In genomic region chr17:7582401-7583252, GRCh38 we compare ENCODE assay signal across 8 cellular contexts. TPM values are rescaled to one million over a fixed set of nuclear protein-coding genes. Genes with fewer than 3 reads are reported as not detected.
DNase-seq lines count a peak whose midpoint lies in the region; ATAC-seq, FAIRE-seq and TF ChIP-seq lines count a peak whose summit lies in the region.

No MANE protein-coding gene starts in this region.

- H3K18ac ChIP-seq in mesenchymal stem cell (ENCODE audit: low read depth in 1 of 2, low read length in 2 of 2), result peak overlapping the region; percentile 74 to 97

- peak overlapping the region; percentile 54 for H3K4me3 Mint-ChIP-seq in activated naive CD4-positive, alpha-beta T cell treated with anti-CD3 and anti-CD28 coated beads, Interleukin-2, amount 50 U/mL, for 24 hours

- no peaks in the 10 kb centered on the region for H3K27me3 ChIP-seq in K562 (ENCODE audit: control insufficient read depth in 2 of 2, insufficient read depth in 2 of 2, low read length in 2 of 2)
- no peaks in the 10 kb centered on the region for H3K27me3 ChIP-seq in mesenchymal stem cell (ENCODE audit: control insufficient read depth in 1 of 2, insufficient read depth in 1 of 2, low read length in 2 of 2)

- H3K9me3 Mint-ChIP-seq in activated naive CD4-positive, alpha-beta T cell treated with anti-CD3 and anti-CD28 coated beads, Interleukin-2, amount 50 U/mL, for 24 hours, result no peaks in the 10 kb centered on the region

- H4K91ac ChIP-seq in mesenchymal stem cell (ENCODE audit: low read length), result peak overlapping the region; percentile 96

- H2AK5ac ChIP-seq in mesenchymal stem cell (ENCODE audit: low read length, severe bottlenecking), result peak overlapping the region; percentile 11

- no peak overlapping the region for H3K14ac ChIP-seq in mesenchymal stem cell (ENCODE audit: low read length in 2 of 2)

- no peak for TF ChIP-seq CTCF in K562 (IDR thresholded peaks at IDR 0.05 in 2 of 3, conservative IDR thresholded peaks at IDR 0.05 in 1 of 3; ENCODE audit: insufficient read depth in 2 of 3, low read depth in 1 of 3, low read length in 3 of 3)

- POLR2A ChIA-PET in K562 (lab: Yijun Ruan, JAX), result interaction anchor here (1.2 to 3.4 kb wide), 3 partner anchors 10 to 104 kb away, joined by 7 to 46 read pairs (median 35); partner anchors contain the start of genes ATP1B2, TP53 and WRAP53

- peaks cover 75% of the 10 kb centered on the region for H3K79me2 ChIP-seq in K562 (ENCODE audit: control insufficient read depth, insufficient read depth, low read length)

- ATAC-seq in K562 (no peak), GM18502 (IDR thresholded peaks at IDR 0.05; ENCODE audit: poor library complexity, unreplicated experiment) (no peak), HG03097 (IDR thresholded peaks at IDR 0.05; ENCODE audit: low FRiP score, unreplicated experiment) (no peak)

- peak overlapping the region; percentile 96 to 97 for H3K4ac ChIP-seq in mesenchymal stem cell (ENCODE audit: low read depth in 1 of 2, low read length in 2 of 2)

- no peaks in the 10 kb centered on the region for H3K9me3 ChIP-seq in K562 (replicated peaks; ENCODE audit: control insufficient read depth, insufficient read depth, low read depth, low read length)
- H3K9me3 ChIP-seq in mesenchymal stem cell (ENCODE audit: control insufficient read depth, low read length), result no peaks in the 10 kb centered on the region

- no peak for FAIRE-seq in K562 (lab: Jason Lieb, UNC)

- peaks cover 8% of the 10 kb centered on the region; the same call in 1 of the 2 replicates for H4K20me1 ChIP-seq in K562 (replicated peaks; ENCODE audit: control insufficient read depth, insufficient read depth, low read length)

- H3K4me2 ChIP-seq in K562 (ENCODE audit: insufficient read depth, low read length) (peak overlapping the region; percentile 94), mesenchymal stem cell (ENCODE audit: low read length, poor library complexity, severe bottlenecking) (peak overlapping the region; percentile 2)

- H3K4me1 ChIP-seq in K562 (replicated peaks in 1 of 2; ENCODE audit: control insufficient read depth in 2 of 2, insufficient read depth in 2 of 2, low read length in 2 of 2) (peaks cover 58 to 72% of the 10 kb centered on the region in 2 experiments), mesenchymal stem cell (ENCODE audit: control insufficient read depth, insufficient read depth, low read depth, low read length) (peaks cover 30% of the 10 kb centered on the region), urinary bladder (ENCODE audit: insufficient read depth) (no peaks in the 10 kb centered on the region)

- H3K27ac Mint-ChIP-seq in activated naive CD4-positive, alpha-beta T cell treated with anti-CD3 and anti-CD28 coated beads, Interleukin-2, amount 50 U/mL, for 24 hours, result peak overlapping the region; percentile 100

- peak overlapping the region; percentile 90 for H2BK120ac ChIP-seq in mesenchymal stem cell (ENCODE audit: low read depth, low read length)

- peak overlapping the region; percentile 99 for H3K27ac ChIP-seq in K562 (ENCODE audit: extremely low read depth, low read depth, low read length)
- no peak overlapping the region for H3K27ac ChIP-seq in mesenchymal stem cell (ENCODE audit: low read length, poor library complexity, severe bottlenecking)
- peak overlapping the region; percentile 92 for H3K27ac ChIP-seq in urinary bladder (ENCODE audit: low read depth)

- peak overlapping the region; percentile 98 for H4K8ac ChIP-seq in mesenchymal stem cell (ENCODE audit: low read length)

- H2BK12ac ChIP-seq in mesenchymal stem cell (ENCODE audit: low read length in 2 of 2), result peak overlapping the region; percentile 28 to 74

- TF ChIP-seq RAD21 in K562 (CRISPR knock-in tag; conservative IDR thresholded peaks at IDR 0.05 in 1 of 2, IDR thresholded peaks at IDR 0.05 in 1 of 2), result no peak

- peaks cover 68% of the 10 kb centered on the region for H3K4me1 Mint-ChIP-seq in activated naive CD4-positive, alpha-beta T cell treated with anti-CD3 and anti-CD28 coated beads, Interleukin-2, amount 50 U/mL, for 24 hours

- intact Hi-C loops in K562 (cut with micrococcal nuclease), result loop anchor here (5.0 kb wide), 1 partner anchor 35 kb away; no protein-coding TSS in a partner anchor

- peak overlapping the region; percentile 93 for H2BK15ac ChIP-seq in mesenchymal stem cell (ENCODE audit: low read depth, poor library complexity, severe bottlenecking)

- H2BK5ac ChIP-seq in mesenchymal stem cell (ENCODE audit: low read depth, low read length, poor library complexity, severe bottlenecking), result no peak overlapping the region

- H2AFZ ChIP-seq in K562 (ENCODE audit: low read depth, low read length), result peak overlapping the region; percentile 98
- H2AFZ ChIP-seq in mesenchymal stem cell (ENCODE audit: low read depth, low read length), result no peak overlapping the region

- TF ChIP-seq EP300 in K562 (IDR thresholded peaks at IDR 0.05; ENCODE audit: low read length), result no peak

- H3K36me3 Mint-ChIP-seq in activated naive CD4-positive, alpha-beta T cell treated with anti-CD3 and anti-CD28 coated beads, Interleukin-2, amount 50 U/mL, for 24 hours, result peaks cover 15% of the 10 kb centered on the region

- H3K79me1 ChIP-seq in mesenchymal stem cell (replicated peaks; ENCODE audit: low read length, poor library complexity, severe bottlenecking), result peaks cover 19% of the 10 kb centered on the region

- H3K23ac ChIP-seq in mesenchymal stem cell (ENCODE audit: low read length in 2 of 2), result peak overlapping the region in 1 of 2 experiments; percentile 66

- 78% methylated on average over 8 of the region's 36 CpGs for WGBS in K562 (ENCODE audit: insufficient coverage, low coverage, missing lambda C conversion rate)
- 94% methylated on average over 36 of the region's 36 CpGs for WGBS in mesenchymal stem cell
- WGBS in urinary bladder, result 85% methylated on average over 36 of the region's 36 CpGs

- CTCF ChIA-PET in K562 (lab: Yijun Ruan, JAX; ENCODE audit: low intra/inter-chr PET ratio), result no interaction called here

- H3K9me1 ChIP-seq in K562 (ENCODE audit: control insufficient read depth, insufficient read depth, low read length), result no peaks in the 10 kb centered on the region

- H3K36me3 ChIP-seq in K562 (ENCODE audit: control insufficient read depth, insufficient read depth, low read length) (peaks cover 29% of the 10 kb centered on the region), mesenchymal stem cell (ENCODE audit: control insufficient read depth in 1 of 2, insufficient read depth in 2 of 2, low read depth in 1 of 2, low read length in 2 of 2) (peaks cover 40 to 71% of the 10 kb centered on the region in 2 experiments), urinary bladder (ENCODE audit: insufficient read depth) (peaks cover 5% of the 10 kb centered on the region)

- no TSS peak for BruUV-seq in K562 (replicated peaks; lab: Mats Ljungman, UMichigan)

- peak overlapping the region; percentile 96 to 98 for H3K9ac ChIP-seq in K562 (ENCODE audit: insufficient read depth in 1 of 2, low read depth in 2 of 2, low read length in 2 of 2)
- peak overlapping the region; percentile 95 for H3K9ac ChIP-seq in mesenchymal stem cell (ENCODE audit: low read length)

- DNase-seq in activated naive CD4-positive, alpha-beta T cell treated with Interleukin-2 at 50 U/mL for 16 hours, result no peak
- DNase-seq in K562 (ENCODE audit: extremely low read depth in 1 of 4, low spot score in 3 of 4) (no peak), mesenchymal stem cell (no peak), mucosa of gallbladder (ENCODE audit: low spot score) (no peak)

- TF ChIP-seq POLR2A in K562 (conservative IDR thresholded peaks at IDR 0.05), result no peak

- H3K4me3 ChIP-seq in K562 (peak overlapping the region; percentile 47), mesenchymal stem cell (ENCODE audit: insufficient read depth in 1 of 2, low read depth in 1 of 2, low read length in 2 of 2) (peak overlapping the region; percentile 37 to 89), urinary bladder (ENCODE audit: low read depth, low read length) (peak overlapping the region; percentile 33)

- in situ Hi-C loops in K562 (cut with MboI), result no loop called here

- no peaks in the 10 kb centered on the region for H3K27me3 Mint-ChIP-seq in activated naive CD4-positive, alpha-beta T cell treated with anti-CD3 and anti-CD28 coated beads, Interleukin-2, amount 50 U/mL, for 24 hours

RNA-seq across cellular contexts. Expression of gene MPDU1, which starts 1.0 kb away (rescaled TPM):
- 63.6 and 172 TPM in 2 replicates for total RNA-seq in K562 (2011; cell fraction: chromatin; rRNA removed; ENCODE audit: low replicate concordance)
- total RNA-seq in K562 (2011; cell fraction: nucleolus; rRNA removed), result 230 and 236 TPM in 2 replicates
- total RNA-seq in K562 (2011; cell fraction: nucleoplasm; rRNA removed), result 165 and 169 TPM in 2 replicates
- total RNA-seq in K562 (2014; rRNA removed) (53.5 and 78.9 TPM in 2 replicates), K562 (2014; rRNA removed; fragmentation: Illumina TruSeq; extraction: Trizol) (68.3 and 80.2 TPM in 2 replicates), K562 (2015; rRNA removed; fragmentation: Illumina TruSeq; extraction: Trizol) (78.5 and 85.0 TPM in 2 replicates), K562 (2021) (55.5 and 63.7 TPM in 2 replicates), urinary bladder (40.2 TPM), mucosa of gallbladder (76.4 TPM)
- polyA plus RNA-seq in K562 (2011; rRNA removed) (160 and 161 TPM in 2 replicates), K562 (2014; fragmentation: Illumina TruSeq; extraction: Trizol) (172 and 179 TPM in 2 replicates), K562 (2014; fragmentation: Nextera tagmentation; extraction: Ambion mirVana) (10 to 100 TPM in 1 of 2 experiments, 1 to 10 TPM in 1; 4.9 to 21.8 TPM), K562 (2014; rRNA removed) (77.1 and 86.7 TPM in 2 replicates), urinary bladder (40.4 TPM)
- polyA plus RNA-seq in K562 (2011; cell fraction: cytosol; rRNA removed), result 292 and 301 TPM in 2 replicates
- 85.8 and 92.2 TPM in 2 replicates for polyA plus RNA-seq in K562 (2011; cell fraction: nucleus; rRNA removed)
- 66.5 and 66.7 TPM in 2 replicates for polyA plus RNA-seq in K562 (2012)
- polyA minus RNA-seq in K562 (2011; rRNA and poly(A)+ RNA removed), result 77.8 and 107 TPM in 2 replicates
- polyA minus RNA-seq in K562 (2011; cell fraction: cytosol; rRNA and poly(A)+ RNA removed), result 35.2 and 43.8 TPM in 2 replicates
- 15.8 and 18.0 TPM in 2 replicates for polyA minus RNA-seq in K562 (2011; cell fraction: nucleus; rRNA and poly(A)+ RNA removed)
- polyA plus RNA-seq in mesenchymal stem cell (2013, experiment 1 of 2), result 81.6 TPM
- 78.5 TPM for polyA plus RNA-seq in mesenchymal stem cell (2013, experiment 2 of 2)

RNA-seq across cellular contexts. Expression of gene CD68, which starts 3.2 kb away (rescaled TPM):
- 7.2 and 16.8 TPM in 2 replicates for total RNA-seq in K562 (2011; cell fraction: chromatin; rRNA removed; ENCODE audit: low replicate concordance)
- 20.0 and 21.3 TPM in 2 replicates for total RNA-seq in K562 (2011; cell fraction: nucleolus; rRNA removed)
- total RNA-seq in K562 (2011; cell fraction: nucleoplasm; rRNA removed), result 33.4 and 34.7 TPM in 2 replicates
- total RNA-seq in K562 (2014; rRNA removed) (34.6 and 37.2 TPM in 2 replicates), K562 (2014; rRNA removed; fragmentation: Illumina TruSeq; extraction: Trizol) (22.9 and 28.2 TPM in 2 replicates), K562 (2015; rRNA removed; fragmentation: Illumina TruSeq; extraction: Trizol) (46.4 and 50.9 TPM in 2 replicates), K562 (2021) (30.1 and 34.8 TPM in 2 replicates), urinary bladder (9.1 TPM), mucosa of gallbladder (75.3 TPM)
- polyA plus RNA-seq in K562 (2011; rRNA removed) (31.3 and 65.1 TPM in 2 replicates), K562 (2014; fragmentation: Illumina TruSeq; extraction: Trizol) (77.2 and 89.8 TPM in 2 replicates), K562 (2014; fragmentation: Nextera tagmentation; extraction: Ambion mirVana) (10 to 100 TPM; 37.7 to 85.3 TPM), K562 (2014; rRNA removed) (33.3 and 38.8 TPM in 2 replicates), urinary bladder (73.7 TPM)
- polyA plus RNA-seq in K562 (2011; cell fraction: cytosol; rRNA removed), result 76.2 and 89.9 TPM in 2 replicates
- 4.1 and 4.4 TPM in 2 replicates for polyA plus RNA-seq in K562 (2011; cell fraction: nucleus; rRNA removed)
- polyA plus RNA-seq in K562 (2012), result 44.4 and 74.1 TPM in 2 replicates
- 23.1 and 25.5 TPM in 2 replicates for polyA minus RNA-seq in K562 (2011; rRNA and poly(A)+ RNA removed)
- 16.3 and 19.7 TPM in 2 replicates for polyA minus RNA-seq in K562 (2011; cell fraction: cytosol; rRNA and poly(A)+ RNA removed)
- polyA minus RNA-seq in K562 (2011; cell fraction: nucleus; rRNA and poly(A)+ RNA removed), result 1.3 and 2.2 TPM in 2 replicates
- polyA plus RNA-seq in mesenchymal stem cell (2013, experiment 1 of 2), result 30.9 TPM
- 30.8 TPM for polyA plus RNA-seq in mesenchymal stem cell (2013, experiment 2 of 2)

RNA-seq across cellular contexts. Expression of gene SOX15, which starts 7.3 kb away (rescaled TPM):
- total RNA-seq in K562 (2011; cell fraction: chromatin; rRNA removed; ENCODE audit: low replicate concordance), result 1.1 and 1.3 TPM in 2 replicates
- total RNA-seq in K562 (2011; cell fraction: nucleolus; rRNA removed), result 1.2 TPM in 2 replicates
- 0.37 and 1.1 TPM in 2 replicates for total RNA-seq in K562 (2011; cell fraction: nucleoplasm; rRNA removed)
- 0.23 and 0.24 TPM in 2 replicates for total RNA-seq in K562 (2014; rRNA removed)
- total RNA-seq in K562 (2014; rRNA removed; fragmentation: Illumina TruSeq; extraction: Trizol), result not detected in 2 replicates
- not detected in 2 replicates for total RNA-seq in K562 (2015; rRNA removed; fragmentation: Illumina TruSeq; extraction: Trizol)
- total RNA-seq in K562 (2021), result 0.16 TPM in 1 of 2 replicates, not detected in the other
- polyA plus RNA-seq in K562 (2011; rRNA removed), result 0.16 TPM in 1 of 2 replicates, not detected in the other
- 0.09 and 0.19 TPM in 2 replicates for polyA plus RNA-seq in K562 (2011; cell fraction: cytosol; rRNA removed)
- 0.76 and 1.2 TPM in 2 replicates for polyA plus RNA-seq in K562 (2011; cell fraction: nucleus; rRNA removed)
- polyA plus RNA-seq in K562 (2012), result 1.1 and 1.9 TPM in 2 replicates
- not detected in 2 replicates for polyA plus RNA-seq in K562 (2014; fragmentation: Illumina TruSeq; extraction: Trizol)
- under 1 TPM in 1 of 2 experiments, not detected in 1; 0.07 TPM for polyA plus RNA-seq in K562 (2014; fragmentation: Nextera tagmentation; extraction: Ambion mirVana)
- 0.33 TPM in 1 of 2 replicates, not detected in the other for polyA plus RNA-seq in K562 (2014; rRNA removed)
- polyA minus RNA-seq in K562 (2011; rRNA and poly(A)+ RNA removed), result not detected in 2 replicates
- not detected in 2 replicates for polyA minus RNA-seq in K562 (2011; cell fraction: cytosol; rRNA and poly(A)+ RNA removed)
- polyA minus RNA-seq in K562 (2011; cell fraction: nucleus; rRNA and poly(A)+ RNA removed), result 0.40 and 0.44 TPM in 2 replicates
- 0.98 TPM for polyA plus RNA-seq in mesenchymal stem cell (2013, experiment 1 of 2)
- polyA plus RNA-seq in mesenchymal stem cell (2013, experiment 2 of 2), result 1.0 TPM
- total RNA-seq in urinary bladder, result 1.2 TPM
- 15.3 TPM for polyA plus RNA-seq in urinary bladder
- total RNA-seq in mucosa of gallbladder, result 3.1 TPM

RNA-seq across cellular contexts. Expression of gene SENP3, which starts 20.9 kb away (rescaled TPM):
- total RNA-seq in K562 (2011; cell fraction: chromatin; rRNA removed; ENCODE audit: low replicate concordance), result 70.4 and 129 TPM in 2 replicates
- total RNA-seq in K562 (2011; cell fraction: nucleolus; rRNA removed), result 60.9 and 69.7 TPM in 2 replicates
- 66.0 and 67.9 TPM in 2 replicates for total RNA-seq in K562 (2011; cell fraction: nucleoplasm; rRNA removed)
- total RNA-seq in K562 (2014; rRNA removed) (65.3 and 69.1 TPM in 2 replicates), K562 (2014; rRNA removed; fragmentation: Illumina TruSeq; extraction: Trizol) (79.3 and 82.7 TPM in 2 replicates), K562 (2015; rRNA removed; fragmentation: Illumina TruSeq; extraction: Trizol) (85.7 and 88.2 TPM in 2 replicates), K562 (2021) (55.6 and 63.1 TPM in 2 replicates), urinary bladder (34.7 TPM), mucosa of gallbladder (46.6 TPM)
- polyA plus RNA-seq in K562 (2011; rRNA removed) (80.5 and 94.1 TPM in 2 replicates), K562 (2014; fragmentation: Illumina TruSeq; extraction: Trizol) (98.7 and 102 TPM in 2 replicates), K562 (2014; fragmentation: Nextera tagmentation; extraction: Ambion mirVana) (under 1 TPM; 0.63 to 0.73 TPM), K562 (2014; rRNA removed) (67.3 and 78.8 TPM in 2 replicates), urinary bladder (54.6 TPM)
- polyA plus RNA-seq in K562 (2011; cell fraction: cytosol; rRNA removed), result 73.9 and 80.9 TPM in 2 replicates
- polyA plus RNA-seq in K562 (2011; cell fraction: nucleus; rRNA removed), result 92.4 and 106 TPM in 2 replicates
- polyA plus RNA-seq in K562 (2012), result 33.0 and 47.9 TPM in 2 replicates
- 68.9 and 101 TPM in 2 replicates for polyA minus RNA-seq in K562 (2011; rRNA and poly(A)+ RNA removed)
- polyA minus RNA-seq in K562 (2011; cell fraction: cytosol; rRNA and poly(A)+ RNA removed), result 29.8 and 44.6 TPM in 2 replicates
- polyA minus RNA-seq in K562 (2011; cell fraction: nucleus; rRNA and poly(A)+ RNA removed), result 19.1 and 22.7 TPM in 2 replicates
- polyA plus RNA-seq in mesenchymal stem cell (2013, experiment 1 of 2), result 27.5 TPM
- 27.0 TPM for polyA plus RNA-seq in mesenchymal stem cell (2013, experiment 2 of 2)

RNA-seq across cellular contexts. Expression of gene TNFSF13, which starts 24.1 kb away (rescaled TPM):
- total RNA-seq in K562 (2011; cell fraction: chromatin; rRNA removed; ENCODE audit: low replicate concordance), result 0.21 and 0.76 TPM in 2 replicates
- 0.39 and 0.50 TPM in 2 replicates for total RNA-seq in K562 (2011; cell fraction: nucleolus; rRNA removed)
- 0.29 and 0.38 TPM in 2 replicates for total RNA-seq in K562 (2011; cell fraction: nucleoplasm; rRNA removed)
- total RNA-seq in K562 (2014; rRNA removed) (0.18 and 0.24 TPM in 2 replicates), K562 (2014; rRNA removed; fragmentation: Illumina TruSeq; extraction: Trizol) (not detected in 2 replicates), K562 (2015; rRNA removed; fragmentation: Illumina TruSeq; extraction: Trizol) (0.11 and 0.30 TPM in 2 replicates), K562 (2021) (0.38 and 0.51 TPM in 2 replicates), urinary bladder (3.8 TPM), mucosa of gallbladder (120 TPM)
- polyA plus RNA-seq in K562 (2011; rRNA removed) (0.26 and 1.6 TPM in 2 replicates), K562 (2014; fragmentation: Illumina TruSeq; extraction: Trizol) (0.19 and 0.29 TPM in 2 replicates), K562 (2014; fragmentation: Nextera tagmentation; extraction: Ambion mirVana) (under 1 TPM; 0.04 to 0.07 TPM), K562 (2014; rRNA removed) (0.30 and 0.45 TPM in 2 replicates), urinary bladder (22.3 TPM)
- polyA plus RNA-seq in K562 (2011; cell fraction: cytosol; rRNA removed), result 0.16 and 0.96 TPM in 2 replicates
- polyA plus RNA-seq in K562 (2011; cell fraction: nucleus; rRNA removed), result 0.31 and 4.2 TPM in 2 replicates
- 0.98 and 1.2 TPM in 2 replicates for polyA plus RNA-seq in K562 (2012)
- 0.54 TPM in 1 of 2 replicates, not detected in the other for polyA minus RNA-seq in K562 (2011; rRNA and poly(A)+ RNA removed)
- 2.4 TPM in 1 of 2 replicates, not detected in the other for polyA minus RNA-seq in K562 (2011; cell fraction: cytosol; rRNA and poly(A)+ RNA removed)
- polyA minus RNA-seq in K562 (2011; cell fraction: nucleus; rRNA and poly(A)+ RNA removed), result 0.27 and 2.3 TPM in 2 replicates
- polyA plus RNA-seq in mesenchymal stem cell (2013, experiment 1 of 2), result 0.61 TPM
- polyA plus RNA-seq in mesenchymal stem cell (2013, experiment 2 of 2), result 0.23 TPM
